In genomic region chr13:44268965-44269364, GRCh38 we compare ENCODE assay signal across 21 cellular contexts.
DNase-seq lines count a peak whose midpoint lies in the region; ATAC-seq and TF ChIP-seq lines count a peak whose summit lies in the region.
"Had no signal": no experiment of that assay in that cellular context is flagged by ENCODE, and none has a peak within 500 bp of the region (broad histone marks: within the 10 kb centered on the region; RNA-seq: fewer than 3 reads in every experiment).

No MANE protein-coding gene starts in this region.

- TF ChIP-seq CTCF in gastroesophageal sphincter (IDR thresholded peaks at IDR 0.05) (no peak), type B pancreatic cell (conservative IDR thresholded peaks at IDR 0.05) (no peak)

- H3K4me3 ChIP-seq in ACC112 (ENCODE audit: low read depth, low read length) (no peak overlapping the region), gastroesophageal sphincter (no peak overlapping the region)
- H3K4me3 ChIP-seq: BLaER1 treated with 17β-estradiol and CSF1 and Interleukin-3, amounts not matched to agents 10 nM and 100 nM had no signal

- H3K27me3 ChIP-seq in ACC112 (ENCODE audit: insufficient read depth, low read length) (no peaks in the 10 kb centered on the region), gastroesophageal sphincter (no peaks in the 10 kb centered on the region)
- H3K27me3 ChIP-seq: BLaER1 treated with 17β-estradiol and CSF1 and Interleukin-3, amounts not matched to agents 10 nM and 100 nM had no signal

- no peak overlapping the region for H3K4me3 Mint-ChIP-seq in activated T-helper 17 cell treated with anti-CD3 and anti-CD28 coated beads, Interleukin-2, amount 50 U/mL, for 72 hours
- no peak overlapping the region for H3K4me3 Mint-ChIP-seq in stimulated activated naive B cell treated with anti-CD40 and anti-IgM and Interleukin-4, amounts not matched to agents 10 μg/mL and 1 μg/mL and 100 μg/mL, for 72 hours
- no peak overlapping the region for H3K4me3 Mint-ChIP-seq in type B pancreatic cell
- no peak overlapping the region for H3K4me3 Mint-ChIP-seq in activated CD4-positive, alpha-beta memory T cell treated with anti-CD3 and anti-CD28 coated beads, Interleukin-2, amount 10 ng/mL, durations not matched to agents 7 days and 5 days
- H3K4me3 Mint-ChIP-seq: CD8-positive, alpha-beta T cell had no signal

- no peaks in the 10 kb centered on the region for H3K9me3 Mint-ChIP-seq in activated T-helper 17 cell treated with anti-CD3 and anti-CD28 coated beads, Interleukin-2, amount 50 U/mL, for 72 hours
- peaks cover 0 to 6% of the 10 kb centered on the region in 2 donors for H3K9me3 Mint-ChIP-seq in stimulated activated naive B cell treated with anti-CD40 and anti-IgM and Interleukin-4, amounts not matched to agents 10 μg/mL and 1 μg/mL and 100 μg/mL, for 72 hours
- H3K9me3 Mint-ChIP-seq in type B pancreatic cell = peaks cover 5% of the 10 kb centered on the region
- H3K9me3 Mint-ChIP-seq in activated CD4-positive, alpha-beta memory T cell treated with anti-CD3 and anti-CD28 coated beads, Interleukin-2, amount 10 ng/mL, durations not matched to agents 7 days and 5 days = no peaks in the 10 kb centered on the region
- H3K9me3 Mint-ChIP-seq: CD8-positive, alpha-beta T cell had no signal

- H3K79me2 ChIP-seq in ACC112 (ENCODE audit: control insufficient read depth, insufficient read depth, low read length, unreplicated experiment) = no peaks in the 10 kb centered on the region

- no peaks in the 10 kb centered on the region for H3K4me1 Mint-ChIP-seq in activated T-helper 17 cell treated with anti-CD3 and anti-CD28 coated beads, Interleukin-2, amount 50 U/mL, for 72 hours
- H3K4me1 Mint-ChIP-seq in stimulated activated naive B cell treated with anti-CD40 and anti-IgM and Interleukin-4, amounts not matched to agents 10 μg/mL and 1 μg/mL and 100 μg/mL, for 72 hours = peaks cover 4 to 16% of the 10 kb centered on the region in 2 donors
- peaks cover 29% of the 10 kb centered on the region for H3K4me1 Mint-ChIP-seq in type B pancreatic cell (ENCODE audit: unreplicated experiment)
- peaks cover 2% of the 10 kb centered on the region for H3K4me1 Mint-ChIP-seq in activated CD4-positive, alpha-beta memory T cell treated with anti-CD3 and anti-CD28 coated beads, Interleukin-2, amount 10 ng/mL, durations not matched to agents 7 days and 5 days

- peaks cover 14% of the 10 kb centered on the region for H3K27me3 Mint-ChIP-seq in activated T-helper 17 cell treated with anti-CD3 and anti-CD28 coated beads, Interleukin-2, amount 50 U/mL, for 72 hours
- peaks cover 8 to 15% of the 10 kb centered on the region in 2 donors for H3K27me3 Mint-ChIP-seq in stimulated activated naive B cell treated with anti-CD40 and anti-IgM and Interleukin-4, amounts not matched to agents 10 μg/mL and 1 μg/mL and 100 μg/mL, for 72 hours
- H3K27me3 Mint-ChIP-seq in type B pancreatic cell = peaks cover 8% of the 10 kb centered on the region
- H3K27me3 Mint-ChIP-seq in activated CD4-positive, alpha-beta memory T cell treated with anti-CD3 and anti-CD28 coated beads, Interleukin-2, amount 10 ng/mL, durations not matched to agents 7 days and 5 days = peaks cover 20% of the 10 kb centered on the region

- no peaks in the 10 kb centered on the region for H3K36me3 Mint-ChIP-seq in activated T-helper 17 cell treated with anti-CD3 and anti-CD28 coated beads, Interleukin-2, amount 50 U/mL, for 72 hours (ENCODE audit: low read depth)
- no peaks in the 10 kb centered on the region for H3K36me3 Mint-ChIP-seq in stimulated activated naive B cell treated with anti-CD40 and anti-IgM and Interleukin-4, amounts not matched to agents 10 μg/mL and 1 μg/mL and 100 μg/mL, for 72 hours
- no peaks in the 10 kb centered on the region for H3K36me3 Mint-ChIP-seq in type B pancreatic cell
- H3K36me3 Mint-ChIP-seq in activated CD4-positive, alpha-beta memory T cell treated with anti-CD3 and anti-CD28 coated beads, Interleukin-2, amount 10 ng/mL, durations not matched to agents 7 days and 5 days (ENCODE audit: low read depth) = no peaks in the 10 kb centered on the region
- H3K36me3 Mint-ChIP-seq: CD8-positive, alpha-beta T cell had no signal

- H3K36me3 ChIP-seq in ACC112 (ENCODE audit: insufficient read depth, low read length) (no peaks in the 10 kb centered on the region), gastroesophageal sphincter (no peaks in the 10 kb centered on the region)
- H3K36me3 ChIP-seq: BLaER1 treated with 17β-estradiol and CSF1 and Interleukin-3, amounts not matched to agents 10 nM and 100 nM had no signal

- no peak overlapping the region for H2AFZ ChIP-seq in ACC112 (ENCODE audit: low read length, unreplicated experiment)

- peak; percentile 61 for ATAC-seq in activated T-helper 17 cell treated with anti-CD3 and anti-CD28 coated beads, Interleukin-2, amount 50 U/mL, for 72 hours (replicated peaks)
- no peak for ATAC-seq in gastroesophageal sphincter
- peak; percentile 36 to 39 for ATAC-seq in stimulated activated naive B cell treated with anti-CD40 and anti-IgM and Interleukin-4, amounts not matched to agents 10 μg/mL and 1 μg/mL and 100 μg/mL, for 72 hours (replicated peaks)
- no peak for ATAC-seq in sciatic nerve
- ATAC-seq: CD8-positive, alpha-beta T cell; HepG2 had no signal

- no peak for TF ChIP-seq POLR2A in gastroesophageal sphincter (IDR thresholded peaks at IDR 0.05)

- intact Hi-C loops in sciatic nerve (cut with DNase I) = no loop called here

- DNase-seq in stimulated activated naive B cell treated with anti-CD40 and anti-IgM and Interleukin-4, amounts not matched to agents 10 μg/mL and 1 μg/mL and 100 μg/mL, for 72 hours = no peak
- DNase-seq in type B pancreatic cell (ENCODE audit: extremely low spot score, unreplicated experiment) (no peak), sciatic nerve (ENCODE audit: low spot score) (no peak), NCI-H1417 (lab: John Stamatoyannopoulos, UW) (no peak)
- no peak for DNase-seq in activated CD4-positive, alpha-beta memory T cell treated with anti-CD3 and anti-CD28 coated beads, Interleukin-2, amount 10 ng/mL, durations not matched to agents 7 days and 5 days
- DNase-seq: Calu3; CD8-positive, alpha-beta T cell; KG1; NCI-H1092; NCI-H146; NCI-H2081; NCI-H2171 treated with DMSO at 0.1 percent for 48 hours; NCI-H446; NCI-H748 treated with DMSO at 0.1 percent for 48 hours; SHP77 treated with DMSO at 0.1 percent for 48 hours; SK-N-SH had no signal

- no peak for TF ChIP-seq EP300 in gastroesophageal sphincter (IDR thresholded peaks at IDR 0.05)

- CTCF ChIA-PET in activated CD4-positive, alpha-beta memory T cell treated with anti-CD3 and anti-CD28 coated beads, Interleukin-2, amount 10 ng/mL, durations not matched to agents 7 days and 5 days (lab: Charles Lee) = no interaction called here

- H3K9me3 ChIP-seq in gastroesophageal sphincter = no peaks in the 10 kb centered on the region
- H3K9me3 ChIP-seq: SK-N-SH had no signal

- H3K4me1 ChIP-seq in ACC112 (ENCODE audit: control insufficient read depth, insufficient read depth, low read length, unreplicated experiment) (peaks cover 48% of the 10 kb centered on the region), gastroesophageal sphincter (peaks cover 11 to 45% (median 23%) of the 10 kb centered on the region in 3 donors)

- H3K27ac ChIP-seq in ACC112 (ENCODE audit: low read depth, low read length) (0 out of 2 replicates have a peak overlapping the region, but pooled peaks have one; percentile 1), gastroesophageal sphincter (peak overlapping the region in 3 of 4 donors; percentile 21 to 90 (median 87))
- H3K27ac ChIP-seq: BLaER1 treated with 17β-estradiol and CSF1 and Interleukin-3, amounts not matched to agents 10 nM and 100 nM had no signal

- POLR2A ChIA-PET in activated CD4-positive, alpha-beta memory T cell treated with anti-CD3 and anti-CD28 coated beads, Interleukin-2, amount 10 ng/mL, durations not matched to agents 7 days and 5 days (lab: Charles Lee) = no interaction called here

- H3K27ac Mint-ChIP-seq in activated T-helper 17 cell treated with anti-CD3 and anti-CD28 coated beads, Interleukin-2, amount 50 U/mL, for 72 hours = no peak overlapping the region
- no peak overlapping the region for H3K27ac Mint-ChIP-seq in stimulated activated naive B cell treated with anti-CD40 and anti-IgM and Interleukin-4, amounts not matched to agents 10 μg/mL and 1 μg/mL and 100 μg/mL, for 72 hours
- no peak overlapping the region for H3K27ac Mint-ChIP-seq in type B pancreatic cell
- H3K27ac Mint-ChIP-seq in activated CD4-positive, alpha-beta memory T cell treated with anti-CD3 and anti-CD28 coated beads, Interleukin-2, amount 10 ng/mL, durations not matched to agents 7 days and 5 days = no peak overlapping the region
- H3K27ac Mint-ChIP-seq: CD8-positive, alpha-beta T cell had no signal

Comparison
In these comparisons a context has a peak if more than half of its experiments do, and no peak if none do; other contexts are left out.
1. ATAC-seq: peak in activated T-helper 17 cell treated with anti-CD3 and anti-CD28 coated beads, Interleukin-2, amount 50 U/mL, for 72 hours (single experiment) and stimulated activated naive B cell treated with anti-CD40 and anti-IgM and Interleukin-4, amounts not matched to agents 10 μg/mL and 1 μg/mL and 100 μg/mL, for 72 hours (2 of 2); none in gastroesophageal sphincter (single experiment) and sciatic nerve (single experiment).